Comparison of ENCODE assay signal across 8 cellular contexts in genomic region chr17:59107306-59107670, GRCh38. TPM values are rescaled to one million over a fixed set of nuclear protein-coding genes. Genes with fewer than 3 reads are reported as not detected.
A peak's percentile ranks its signal among the peaks of the same experiment; 100 is the strongest.
DNase-seq lines count a peak whose midpoint lies in the region; ATAC-seq and TF ChIP-seq lines count a peak whose summit lies in the region.

No MANE protein-coding gene starts in this region.

- CTCF ChIA-PET in activated CD8-positive, alpha-beta T cell treated with anti-CD3 and anti-CD28 coated beads, Interleukin-2, amount 10 ng/mL, durations not matched to agents 7 days and 5 days (lab: Charles Lee): interaction anchor here (0.7 to 1.5 kb wide), 4 partner anchors 17 to 414 kb away, joined by 3 to 5 read pairs (median 4); no protein-coding TSS in a partner anchor
- CTCF ChIA-PET in GM10248 (lab: Yijun Ruan, JAX): interaction anchor here (0.9 to 3.1 kb wide), 5 partner anchors 12 to 51 kb away, joined by 3 to 15 read pairs (median 3); partner anchors contain the start of genes PRR11 and SKA2

- no peaks in the 10 kb centered on the region for H3K9me3 Mint-ChIP-seq in activated CD8-positive, alpha-beta T cell treated with anti-CD3 and anti-CD28 coated beads, Interleukin-2, amount 10 ng/mL, durations not matched to agents 7 days and 5 days (ENCODE audit: insufficient read depth)

- H3K27ac Mint-ChIP-seq in activated CD8-positive, alpha-beta T cell treated with anti-CD3 and anti-CD28 coated beads, Interleukin-2, amount 10 ng/mL, durations not matched to agents 7 days and 5 days: peak overlapping the region; percentile 95

- DNase-seq in DMS53 (lab: John Stamatoyannopoulos, UW) (peak; percentile 71), DMS53 treated with DMSO at 0.1 percent for 48 hours (lab: John Stamatoyannopoulos, UW; ENCODE audit: unreplicated experiment) (no peak), GM10248 (ENCODE audit: extremely low spot score) (no peak), AG08396 (ENCODE audit: low spot score) (no peak)
- no peak for DNase-seq in activated CD8-positive, alpha-beta T cell treated with anti-CD3 and anti-CD28 coated beads, Interleukin-2, amount 10 ng/mL, durations not matched to agents 7 days and 5 days

- H3K27me3 ChIP-seq in iPS-15b (ENCODE audit: control insufficient read depth, insufficient read depth, low read length) (no peaks in the 10 kb centered on the region), stomach smooth muscle (ENCODE audit: control insufficient read depth in 1 of 2, insufficient read depth in 2 of 2, low read length in 2 of 2) (no peaks in the 10 kb centered on the region)

- no peaks in the 10 kb centered on the region for H3K4me1 ChIP-seq in iPS-15b (ENCODE audit: control insufficient read depth, insufficient read depth, low read length)
- peaks cover 5% of the 10 kb centered on the region for H3K4me1 ChIP-seq in stomach smooth muscle (ENCODE audit: control insufficient read depth, insufficient read depth, low read length)

- H3K9me3 ChIP-seq in iPS-15b (ENCODE audit: control insufficient read depth, insufficient read depth, low read length): no peaks in the 10 kb centered on the region
- no peaks in the 10 kb centered on the region for H3K9me3 ChIP-seq in stomach smooth muscle (ENCODE audit: control insufficient read depth in 2 of 2, low read length in 2 of 2)

- H3K4me3 ChIP-seq in iPS-15b (ENCODE audit: low read depth, low read length) (peak overlapping the region; percentile 82), stomach smooth muscle (ENCODE audit: low read length in 2 of 2) (peak overlapping the region; percentile 88 to 97)

- H3K9ac ChIP-seq in iPS-15b (ENCODE audit: low read depth, low read length) (peak overlapping the region; percentile 87), stomach smooth muscle (ENCODE audit: low read length in 2 of 2) (peak overlapping the region; percentile 73 to 89)

- TF ChIP-seq CTCF in GM10248 (IDR thresholded peaks at IDR 0.05; ENCODE audit: control extremely low read depth, extremely low read depth, low read depth, missing control alignments): no peak

- no peak for ATAC-seq in activated CD8-positive, alpha-beta T cell treated with anti-CD3 and anti-CD28 coated beads, Interleukin-2, amount 10 ng/mL, durations not matched to agents 7 days and 5 days
- ATAC-seq in GM21786 (IDR thresholded peaks at IDR 0.05; ENCODE audit: unreplicated experiment): no peak

- H3K27me3 Mint-ChIP-seq in activated CD8-positive, alpha-beta T cell treated with anti-CD3 and anti-CD28 coated beads, Interleukin-2, amount 10 ng/mL, durations not matched to agents 7 days and 5 days (ENCODE audit: low read depth): no peaks in the 10 kb centered on the region

- peaks cover 52% of the 10 kb centered on the region for H3K4me1 Mint-ChIP-seq in activated CD8-positive, alpha-beta T cell treated with anti-CD3 and anti-CD28 coated beads, Interleukin-2, amount 10 ng/mL, durations not matched to agents 7 days and 5 days (ENCODE audit: low read depth)

- H3K36me3 Mint-ChIP-seq in activated CD8-positive, alpha-beta T cell treated with anti-CD3 and anti-CD28 coated beads, Interleukin-2, amount 10 ng/mL, durations not matched to agents 7 days and 5 days (ENCODE audit: low read depth): peaks cover 41% of the 10 kb centered on the region

- peak overlapping the region; percentile 88 for H3K27ac ChIP-seq in stomach smooth muscle (ENCODE audit: low read length)

- H3K36me3 ChIP-seq in iPS-15b (ENCODE audit: control insufficient read depth, insufficient read depth, low read length): no peaks in the 10 kb centered on the region
- peaks cover 0 to 6% of the 10 kb centered on the region in 2 donors for H3K36me3 ChIP-seq in stomach smooth muscle (ENCODE audit: control insufficient read depth in 2 of 2, insufficient read depth in 2 of 2, low read length in 2 of 2)

- POLR2A ChIA-PET in activated CD8-positive, alpha-beta T cell treated with anti-CD3 and anti-CD28 coated beads, Interleukin-2, amount 10 ng/mL, durations not matched to agents 7 days and 5 days (lab: Charles Lee): interaction anchor here (0.9 to 3.3 kb wide), 8 partner anchors 11 to 1119 kb away, joined by 3 to 48 read pairs (median 6); partner anchors contain the start of genes PRR11, RAD51C, SKA2 and VEZF1
- POLR2A ChIA-PET in GM10248 (lab: Yijun Ruan, JAX): interaction anchor here (0.6 to 1.5 kb wide), 6 partner anchors 12 to 476 kb away, joined by 3 to 7 read pairs (median 4); no protein-coding TSS in a partner anchor

- peak overlapping the region; percentile 97 for H3K4me3 Mint-ChIP-seq in activated CD8-positive, alpha-beta T cell treated with anti-CD3 and anti-CD28 coated beads, Interleukin-2, amount 10 ng/mL, durations not matched to agents 7 days and 5 days

RNA-seq across cellular contexts. Expression of gene TRIM37, which starts 0.6 kb away (rescaled TPM):
- 10 to 100 TPM; 25.4 to 28.8 TPM for total RNA-seq in activated CD8-positive, alpha-beta T cell treated with anti-CD3 and anti-CD28 coated beads, Interleukin-2, amount 10 ng/mL, durations not matched to agents 7 days and 5 days

RNA-seq across cellular contexts. Expression of gene SKA2, which starts 47.7 kb away (rescaled TPM):
- total RNA-seq in activated CD8-positive, alpha-beta T cell treated with anti-CD3 and anti-CD28 coated beads, Interleukin-2, amount 10 ng/mL, durations not matched to agents 7 days and 5 days: 100 to 1,000 TPM; 105 to 121 TPM

RNA-seq across cellular contexts. Expression of gene PRR11, which starts 48.3 kb away (rescaled TPM):
- 10 to 100 TPM; 91.9 to 92.1 TPM for total RNA-seq in activated CD8-positive, alpha-beta T cell treated with anti-CD3 and anti-CD28 coated beads, Interleukin-2, amount 10 ng/mL, durations not matched to agents 7 days and 5 days
